Comparison of ENCODE assay signal across 1 cellular context in the genomic region with DNA sequence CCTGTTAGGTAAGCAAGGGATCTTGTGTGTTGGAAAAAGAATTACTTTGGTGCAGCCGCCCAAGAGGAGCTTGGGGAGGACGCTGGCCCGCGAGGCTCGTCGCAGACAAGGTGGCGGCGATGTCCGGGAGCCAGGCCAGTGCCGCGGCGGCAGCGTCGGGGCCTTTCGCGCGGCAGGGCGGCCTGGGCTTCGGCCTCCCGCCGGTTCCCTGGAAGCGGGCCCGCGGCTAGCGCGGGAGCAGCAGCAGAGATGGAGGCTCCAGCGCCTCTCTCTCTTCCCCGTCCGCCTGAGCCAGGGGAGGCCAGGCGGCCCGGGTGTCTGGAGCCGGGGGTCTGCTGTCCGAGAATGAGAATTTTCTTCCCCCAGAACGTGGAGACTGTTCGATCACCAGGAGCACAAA.
TF ChIP-seq lines count a peak whose summit lies in the region.

No MANE protein-coding gene starts in this region.

TF ChIP-seq in IMR-90, 13 proteins besides CTCF, POLR2A, EP300 and RAD21 (continued from another document):
- TF ChIP-seq MXI1 (IDR thresholded peaks at IDR 0.05; ENCODE audit: borderline replicate concordance, low read depth, low read length), result no peak
- no peak for TF ChIP-seq RCOR1 (IDR thresholded peaks at IDR 0.05; ENCODE audit: insufficient replicate concordance, low read length)
- no peak for TF ChIP-seq CEBPB (IDR thresholded peaks at IDR 0.05; ENCODE audit: low read depth, low read length)
- TF ChIP-seq, protein P1, sequence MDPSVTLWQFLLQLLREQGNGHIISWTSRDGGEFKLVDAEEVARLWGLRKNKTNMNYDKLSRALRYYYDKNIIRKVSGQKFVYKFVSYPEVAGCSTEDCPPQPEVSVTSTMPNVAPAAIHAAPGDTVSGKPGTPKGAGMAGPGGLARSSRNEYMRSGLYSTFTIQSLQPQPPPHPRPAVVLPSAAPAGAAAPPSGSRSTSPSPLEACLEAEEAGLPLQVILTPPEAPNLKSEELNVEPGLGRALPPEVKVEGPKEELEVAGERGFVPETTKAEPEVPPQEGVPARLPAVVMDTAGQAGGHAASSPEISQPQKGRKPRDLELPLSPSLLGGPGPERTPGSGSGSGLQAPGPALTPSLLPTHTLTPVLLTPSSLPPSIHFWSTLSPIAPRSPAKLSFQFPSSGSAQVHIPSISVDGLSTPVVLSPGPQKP (IDR thresholded peaks at IDR 0.05; ENCODE audit: borderline replicate concordance, low read depth, low read length), result no peak
